1 cellular context compared by ENCODE assay signal in the genomic region with DNA sequence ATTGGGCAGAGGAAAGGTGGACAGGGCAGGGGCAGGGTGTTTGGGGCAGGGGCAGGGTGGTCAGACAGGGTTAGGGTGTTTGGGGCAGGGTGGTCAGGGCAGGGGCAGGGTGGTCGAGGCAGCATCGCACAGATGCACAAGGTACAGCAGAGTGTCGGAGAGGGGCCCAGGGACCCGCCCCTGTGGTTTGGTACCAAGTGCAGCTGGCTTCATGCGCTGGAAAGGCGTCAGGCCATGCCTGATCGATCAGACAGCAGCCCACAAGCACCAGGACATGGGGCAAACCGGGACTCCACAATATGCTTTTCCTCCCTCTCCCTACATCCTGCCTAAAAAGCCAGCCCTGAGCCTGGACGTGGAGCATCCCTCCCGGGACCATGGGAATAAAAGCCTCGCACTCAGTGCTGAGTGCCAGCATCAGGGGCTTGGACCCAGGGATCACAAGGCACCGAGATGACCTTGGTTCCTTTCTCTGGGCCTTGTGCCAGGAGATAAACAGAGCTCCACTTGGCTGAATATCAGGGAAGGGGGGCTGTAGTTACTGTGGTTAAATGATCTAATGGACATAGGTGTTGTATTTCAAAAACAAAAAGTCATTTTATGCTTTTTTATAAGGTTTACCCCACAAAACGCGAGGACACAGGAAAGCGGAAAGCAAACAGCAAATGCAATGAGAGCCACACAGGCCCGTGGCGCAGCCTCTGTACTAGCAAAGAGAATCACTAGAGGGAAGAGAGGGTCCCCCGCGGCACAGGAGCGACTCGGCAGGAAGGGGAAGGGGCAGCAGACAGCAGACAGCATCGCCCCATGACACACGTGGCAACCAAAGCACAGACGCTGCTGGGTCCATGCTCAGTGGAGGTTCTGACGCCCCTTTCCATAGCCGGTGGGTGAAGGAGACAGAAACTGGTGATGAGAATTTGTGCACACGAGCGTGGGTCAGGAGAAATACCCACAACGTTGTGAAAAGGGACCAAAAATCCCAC.
A peak's percentile ranks its signal among the peaks of the same experiment; 100 is the strongest.
TF ChIP-seq lines count a peak whose summit lies in the region.

No MANE protein-coding gene starts in this region.

TF ChIP-seq in liver, 16 proteins besides CTCF, POLR2A, EP300 and RAD21:
- no peak for TF ChIP-seq ZBTB33 (IDR thresholded peaks at IDR 0.05)
- TF ChIP-seq FOXA2 (IDR thresholded peaks at IDR 0.05): no peak
- TF ChIP-seq YY1 (IDR thresholded peaks at IDR 0.05): no peak
- TF ChIP-seq HNF4G (IDR thresholded peaks at IDR 0.05): no peak
- no peak for TF ChIP-seq SP1 (IDR thresholded peaks at IDR 0.05)
- no peak for TF ChIP-seq FOXA1 (IDR thresholded peaks at IDR 0.05)
- TF ChIP-seq HNF4A (conservative IDR thresholded peaks at IDR 0.05): peak; percentile 51 to 62
- TF ChIP-seq, protein P1, sequence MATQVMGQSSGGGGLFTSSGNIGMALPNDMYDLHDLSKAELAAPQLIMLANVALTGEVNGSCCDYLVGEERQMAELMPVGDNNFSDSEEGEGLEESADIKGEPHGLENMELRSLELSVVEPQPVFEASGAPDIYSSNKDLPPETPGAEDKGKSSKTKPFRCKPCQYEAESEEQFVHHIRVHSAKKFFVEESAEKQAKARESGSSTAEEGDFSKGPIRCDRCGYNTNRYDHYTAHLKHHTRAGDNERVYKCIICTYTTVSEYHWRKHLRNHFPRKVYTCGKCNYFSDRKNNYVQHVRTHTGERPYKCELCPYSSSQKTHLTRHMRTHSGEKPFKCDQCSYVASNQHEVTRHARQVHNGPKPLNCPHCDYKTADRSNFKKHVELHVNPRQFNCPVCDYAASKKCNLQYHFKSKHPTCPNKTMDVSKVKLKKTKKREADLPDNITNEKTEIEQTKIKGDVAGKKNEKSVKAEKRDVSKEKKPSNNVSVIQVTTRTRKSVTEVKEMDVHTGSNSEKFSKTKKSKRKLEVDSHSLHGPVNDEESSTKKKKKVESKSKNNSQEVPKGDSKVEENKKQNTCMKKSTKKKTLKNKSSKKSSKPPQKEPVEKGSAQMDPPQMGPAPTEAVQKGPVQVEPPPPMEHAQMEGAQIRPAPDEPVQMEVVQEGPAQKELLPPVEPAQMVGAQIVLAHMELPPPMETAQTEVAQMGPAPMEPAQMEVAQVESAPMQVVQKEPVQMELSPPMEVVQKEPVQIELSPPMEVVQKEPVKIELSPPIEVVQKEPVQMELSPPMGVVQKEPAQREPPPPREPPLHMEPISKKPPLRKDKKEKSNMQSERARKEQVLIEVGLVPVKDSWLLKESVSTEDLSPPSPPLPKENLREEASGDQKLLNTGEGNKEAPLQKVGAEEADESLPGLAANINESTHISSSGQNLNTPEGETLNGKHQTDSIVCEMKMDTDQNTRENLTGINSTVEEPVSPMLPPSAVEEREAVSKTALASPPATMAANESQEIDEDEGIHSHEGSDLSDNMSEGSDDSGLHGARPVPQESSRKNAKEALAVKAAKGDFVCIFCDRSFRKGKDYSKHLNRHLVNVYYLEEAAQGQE (IDR thresholded peaks at IDR 0.05): peak; percentile 56
- TF ChIP-seq MAX (IDR thresholded peaks at IDR 0.05): no peak
- no peak for TF ChIP-seq EGR1 (IDR thresholded peaks at IDR 0.05; ENCODE audit: low read depth in 2 of 2)
- TF ChIP-seq JUND (IDR thresholded peaks at IDR 0.05): no peak
- no peak for TF ChIP-seq NR2F2 (IDR thresholded peaks at IDR 0.05)
- peak; percentile 31 to 43 for TF ChIP-seq RXRA (IDR thresholded peaks at IDR 0.05)
- no peak for TF ChIP-seq GABPA (IDR thresholded peaks at IDR 0.05 in 1 of 2, conservative IDR thresholded peaks at IDR 0.05 in 1 of 2)
- no peak for TF ChIP-seq ATF3 (IDR thresholded peaks at IDR 0.05)
- TF ChIP-seq TAF1 (conservative IDR thresholded peaks at IDR 0.05): no peak
